ENCODE assay signal across 22 cellular contexts in genomic region chr6:163564536-163564935, GRCh38.
A peak's percentile ranks its signal among the peaks of the same experiment; 100 is the strongest.
DNase-seq lines count a peak whose midpoint lies in the region; ATAC-seq and TF ChIP-seq lines count a peak whose summit lies in the region.
"Had no signal": no experiment of that assay in that cellular context is flagged by ENCODE, and none has a peak within 500 bp of the region (broad histone marks: within the 10 kb centered on the region; RNA-seq: fewer than 3 reads in every experiment).

No MANE protein-coding gene starts in this region.

- H3K27ac ChIP-seq in left ventricle myocardium inferior (replicated peaks): peak overlapping the region; percentile 50
- H3K27ac ChIP-seq: HL-60, RWPE1, SJCRH30 had no signal

- DNase-seq in left ventricle myocardium inferior (no peak), cardiac septum (ENCODE audit: low spot score) (no peak), SHP77 (lab: John Stamatoyannopoulos, UW) (peak; percentile 25 to 38), myocyte (ENCODE audit: low read depth) (peak; percentile 63), glomerular visceral epithelial cell (ENCODE audit: extremely low spot score) (no peak)
- DNase-seq in activated CD4-positive, alpha-beta T cell treated with anti-CD3 and anti-CD28 coated beads, Interleukin-2, amount 50 U/mL, for 1 hour: no peak
- DNase-seq: CD4-positive, CD25-positive, alpha-beta regulatory T cell; DMS79 treated with DMSO at 0.1 percent for 48 hours; GOT3; HCEC 1CT; MM.1S; NCI-H1048; NCI-H2029 treated with DMSO at 0.1 percent for 48 hours; NCI-H446 treated with DMSO at 0.1 percent for 48 hours; NK-92 treated with Interleukin-12 subunit alpha and Interleukin-12 subunit beta, amount 100 ng/mL, for 24 hours had no signal

- H3K27me3 ChIP-seq in left ventricle myocardium inferior (ENCODE audit: low read depth): no peaks in the 10 kb centered on the region
- H3K27me3 ChIP-seq: SJCRH30 had no signal

- no peak for ATAC-seq in GM21825 (IDR thresholded peaks at IDR 0.05; ENCODE audit: unreplicated experiment)
- ATAC-seq: GM12878, HepG2 had no signal

- peaks cover 76% of the 10 kb centered on the region for H3K4me1 ChIP-seq in left ventricle myocardium inferior

- intact Hi-C loops in left ventricle myocardium inferior (cut with micrococcal nuclease) (loop anchor here (10.0 kb wide), 1 partner anchor 540 kb away; no protein-coding TSS in a partner anchor), cardiac septum (cut with DNase I) (no loop called here)

- no peaks in the 10 kb centered on the region for H3K9me3 ChIP-seq in left ventricle myocardium inferior (replicated peaks)
- H3K9me3 ChIP-seq: SJCRH30 had no signal

- H3K4me3 ChIP-seq in left ventricle myocardium inferior: no peak overlapping the region
- H3K4me3 ChIP-seq: GM12878, K562, SJCRH30 had no signal

- TF ChIP-seq CTCF in left ventricle myocardium inferior (IDR thresholded peaks at IDR 0.05; ENCODE audit: borderline replicate concordance): no peak

- H3K36me3 ChIP-seq in left ventricle myocardium inferior: peaks cover 66% of the 10 kb centered on the region

Comparison
In these comparisons a context has a peak if more than half of its experiments do, and no peak if none do; other contexts are left out.
1. DNase-seq: peak in SHP77 (2 of 2) and myocyte (single experiment); none in left ventricle myocardium inferior (single experiment), cardiac septum (single experiment), activated CD4-positive, alpha-beta T cell treated with anti-CD3 and anti-CD28 coated beads, Interleukin-2, amount 50 U/mL, for 1 hour (single experiment) and glomerular visceral epithelial cell (single experiment).